Comparison of ENCODE assay signal across 22 cellular contexts in genomic region chr7:22865607-22865970, GRCh38. TPM values are rescaled to one million over a fixed set of nuclear protein-coding genes. Genes with fewer than 3 reads are reported as not detected.
DNase-seq lines count a peak whose midpoint lies in the region; ATAC-seq and TF ChIP-seq lines count a peak whose summit lies in the region.
"Had no signal": no experiment of that assay in that cellular context is flagged by ENCODE, and none has a peak within 500 bp of the region (broad histone marks: within the 10 kb centered on the region; RNA-seq: fewer than 3 reads in every experiment).

No MANE protein-coding gene starts in this region.

- in situ Hi-C loops in ACHN (cut with HindIII; ENCODE audit: low pct_ligation_motif_present, low pct_unique_long_range_greater_than_20kb, low sequenced_read_pairs): no loop called here

- TF ChIP-seq CTCF in GM23338 (conservative IDR thresholded peaks at IDR 0.05; ENCODE audit: low read depth in 2 of 2) (no peak), endodermal cell (conservative IDR thresholded peaks at IDR 0.05) (no peak), osteoblast (IDR thresholded peaks at IDR 0.05; ENCODE audit: extremely low read depth, low read depth, low read length) (no peak), lower leg skin (IDR thresholded peaks at IDR 0.05) (no peak)

- H4K20me1 ChIP-seq in GM23338 (replicated peaks; ENCODE audit: insufficient read depth) (no peaks in the 10 kb centered on the region), osteoblast (ENCODE audit: insufficient read depth, low read length) (no peaks in the 10 kb centered on the region)

- peaks cover 13% of the 10 kb centered on the region for H3K4me1 Mint-ChIP-seq in activated CD4-positive, alpha-beta T cell treated with anti-CD3 and anti-CD28 coated beads for 36 hours
- H3K4me1 Mint-ChIP-seq in GM23338 (peaks cover 16% of the 10 kb centered on the region), endodermal cell (peaks cover 8% of the 10 kb centered on the region)

- H3K4me3 ChIP-seq in GM23338: no peak overlapping the region
- no peak overlapping the region for H3K4me3 ChIP-seq in endodermal cell (ENCODE audit: low read length)
- no peak overlapping the region for H3K4me3 ChIP-seq in osteoblast (ENCODE audit: insufficient read depth, low read length)
- H3K4me3 ChIP-seq in lower leg skin (ENCODE audit: low read depth, poor library complexity, severe bottlenecking): no peak overlapping the region
- H3K4me3 ChIP-seq: PC-9, SJSA1 had no signal

- H3K9ac ChIP-seq in endodermal cell (ENCODE audit: extremely low read depth, low read length, poor library complexity, severe bottlenecking): no peak overlapping the region

- peak; percentile 17 for DNase-seq in activated CD4-positive, alpha-beta T cell treated with anti-CD3 and anti-CD28 coated beads for 36 hours
- DNase-seq in activated CD4-positive, alpha-beta T cell treated with anti-CD3 and anti-CD28 coated beads, Interleukin-2, amount 50 U/mL, for 48 hours: no peak
- DNase-seq in GM23338 (ENCODE audit: low spot score): no peak
- no peak for DNase-seq in endodermal cell
- DNase-seq in osteoblast (ENCODE audit: insufficient read length, low spot score, missing footprints): no peak
- DNase-seq in lower leg skin (ENCODE audit: low spot score in 2 of 2): no peak
- DNase-seq in ACHN: no peak
- no peak for DNase-seq in NCI-H1048 (lab: John Stamatoyannopoulos, UW)
- DNase-seq: activated CD4-positive, alpha-beta T cell treated with anti-CD3 and anti-CD28 coated beads, Interleukin-2, amount 50 U/mL, for 4 hours; activated naive CD4-positive, alpha-beta T cell treated with anti-CD3 and anti-CD28 coated beads, Interleukin-2, amount 10 ng/mL, durations not matched to agents 7 days and 5 days; CD4-positive, CD25-positive, alpha-beta regulatory T cell; cerebellar nuclear complex; GOT3; KBM-7; left colon; MV-4-11; NCI-H187; NCI-H226; PC-9; stimulated activated CD8-positive, alpha-beta memory T cell treated with anti-CD3 and anti-CD28 coated beads, Interleukin-4, amount 100 ng/mL, for 48 hours had no signal

- H3K27ac ChIP-seq in GM23338 (ENCODE audit: low read depth) (peak overlapping the region; percentile 82; the same call in 1 of the 2 replicates), endodermal cell (ENCODE audit: low read depth, low read length) (no peak overlapping the region), osteoblast (ENCODE audit: low read depth, low read length) (peak overlapping the region; percentile 83)
- H3K27ac ChIP-seq: PC-9, SJSA1, VCaP had no signal

- peaks cover 7% of the 10 kb centered on the region for H3K4me1 ChIP-seq in GM23338 (ENCODE audit: insufficient read depth)
- H3K4me1 ChIP-seq in endodermal cell (ENCODE audit: control insufficient read depth, insufficient read depth, low read length): peaks cover 4% of the 10 kb centered on the region
- H3K4me1 ChIP-seq in osteoblast (ENCODE audit: insufficient read depth, low read length): peaks cover 37% of the 10 kb centered on the region
- H3K4me1 ChIP-seq: SJSA1 had no signal

- H3K4me3 Mint-ChIP-seq in activated CD4-positive, alpha-beta T cell treated with anti-CD3 and anti-CD28 coated beads for 36 hours: no peak overlapping the region
- H3K4me3 Mint-ChIP-seq in GM23338 (no peak overlapping the region), endodermal cell (no peak overlapping the region)
- H3K4me3 Mint-ChIP-seq: activated naive CD4-positive, alpha-beta T cell treated with anti-CD3 and anti-CD28 coated beads, Interleukin-2, amount 10 ng/mL, durations not matched to agents 7 days and 5 days; CD4-positive, CD25-positive, alpha-beta regulatory T cell had no signal

- H3K79me2 ChIP-seq in GM23338 (replicated peaks; ENCODE audit: insufficient read depth): no peaks in the 10 kb centered on the region
- no peaks in the 10 kb centered on the region for H3K79me2 ChIP-seq in osteoblast (ENCODE audit: insufficient read depth, low read length)

- no peaks in the 10 kb centered on the region for H3K9me3 Mint-ChIP-seq in activated CD4-positive, alpha-beta T cell treated with anti-CD3 and anti-CD28 coated beads for 36 hours (ENCODE audit: low read depth)
- H3K9me3 Mint-ChIP-seq in GM23338 (no peaks in the 10 kb centered on the region; the same call in 2 of the 3 replicates), endodermal cell (peaks cover 3% of the 10 kb centered on the region)
- H3K9me3 Mint-ChIP-seq: activated naive CD4-positive, alpha-beta T cell treated with anti-CD3 and anti-CD28 coated beads, Interleukin-2, amount 10 ng/mL, durations not matched to agents 7 days and 5 days had no signal

- peaks cover 53% of the 10 kb centered on the region for H3K36me3 Mint-ChIP-seq in activated CD4-positive, alpha-beta T cell treated with anti-CD3 and anti-CD28 coated beads for 36 hours (ENCODE audit: low read depth)
- H3K36me3 Mint-ChIP-seq in GM23338 (ENCODE audit: low read depth) (peaks cover 43% of the 10 kb centered on the region), endodermal cell (ENCODE audit: low read depth) (peaks cover 56% of the 10 kb centered on the region)

- H3K9me3 ChIP-seq in endodermal cell (ENCODE audit: control insufficient read depth, low read length) (no peaks in the 10 kb centered on the region), osteoblast (ENCODE audit: low read depth, low read length) (no peaks in the 10 kb centered on the region)
- H3K9me3 ChIP-seq: SJSA1 had no signal

- H3K9me2 ChIP-seq in GM23338 (ENCODE audit: insufficient read depth): peaks cover 7% of the 10 kb centered on the region; the same call in 1 of the 2 replicates

- no peak for TF ChIP-seq POLR2A in lower leg skin (IDR thresholded peaks at IDR 0.05)

- H3K4me2 ChIP-seq in GM23338: no peak overlapping the region
- no peak overlapping the region for H3K4me2 ChIP-seq in osteoblast (ENCODE audit: insufficient read depth, low read length)
- H3K4me2 ChIP-seq: PC-9 had no signal

- intact Hi-C loops in activated CD4-positive, alpha-beta T cell treated with anti-CD3 and anti-CD28 coated beads for 36 hours (cut with DNase I, micrococcal nuclease): loop anchor here in 1 of 2 experiments (10.0 kb wide), 1 partner anchor 301 kb away; no protein-coding TSS in a partner anchor
- intact Hi-C loops in lower leg skin (cut with DNase I; ENCODE audit: low total_unique reads): no loop called here

- no peak overlapping the region for H2AFZ ChIP-seq in GM23338
- no peak overlapping the region for H2AFZ ChIP-seq in osteoblast (ENCODE audit: low read length)
- H2AFZ ChIP-seq: PC-9 had no signal

- H3K27me3 ChIP-seq in GM23338 (ENCODE audit: insufficient read depth) (no peaks in the 10 kb centered on the region), endodermal cell (ENCODE audit: control insufficient read depth, insufficient read depth, low read length, poor library complexity, severe bottlenecking) (no peaks in the 10 kb centered on the region), osteoblast (ENCODE audit: insufficient read depth, low read length) (no peaks in the 10 kb centered on the region)
- H3K27me3 ChIP-seq: SJSA1 had no signal

- CTCF ChIA-PET in activated CD4-positive, alpha-beta T cell treated with anti-CD3 and anti-CD28 coated beads for 36 hours (lab: Charles Lee): interaction anchor here (1.5 kb wide), 1 partner anchor 25 kb away, joined by 3 read pairs; no protein-coding TSS in a partner anchor

- no peaks in the 10 kb centered on the region for H3K27me3 Mint-ChIP-seq in activated CD4-positive, alpha-beta T cell treated with anti-CD3 and anti-CD28 coated beads for 36 hours
- H3K27me3 Mint-ChIP-seq in GM23338 (ENCODE audit: insufficient read depth, low read depth, poor library complexity): peaks cover 12% of the 10 kb centered on the region
- H3K27me3 Mint-ChIP-seq in endodermal cell (ENCODE audit: insufficient read depth): no peaks in the 10 kb centered on the region
- H3K27me3 Mint-ChIP-seq: activated naive CD4-positive, alpha-beta T cell treated with anti-CD3 and anti-CD28 coated beads, Interleukin-2, amount 10 ng/mL, durations not matched to agents 7 days and 5 days; CD4-positive, CD25-positive, alpha-beta regulatory T cell had no signal

- H3K27ac Mint-ChIP-seq in activated CD4-positive, alpha-beta T cell treated with anti-CD3 and anti-CD28 coated beads for 36 hours: no peak overlapping the region
- H3K27ac Mint-ChIP-seq in GM23338 (no peak overlapping the region; the same call in 1 of the 2 replicates), endodermal cell (peak overlapping the region; percentile 85)

- 60 to 76% methylated on average over 1 to 2 of the region's 2 CpGs for WGBS in endodermal cell (ENCODE audit: insufficient coverage in 1 of 2, insufficient read length in 1 of 2), 2 experiments
- 75 to 82% methylated on average over 2 of the region's 2 CpGs for WGBS in lower leg skin, 2 donors

- POLR2A ChIA-PET in activated CD4-positive, alpha-beta T cell treated with anti-CD3 and anti-CD28 coated beads for 36 hours (lab: Charles Lee): no interaction called here

- H3K36me3 ChIP-seq in GM23338 (ENCODE audit: insufficient read depth): peaks cover 8% of the 10 kb centered on the region; the same call in 1 of the 2 replicates
- H3K36me3 ChIP-seq in endodermal cell (ENCODE audit: control insufficient read depth, insufficient read depth, low read length): peaks cover 13% of the 10 kb centered on the region
- H3K36me3 ChIP-seq in osteoblast (ENCODE audit: insufficient read depth, low read length): peaks cover 20% of the 10 kb centered on the region

- H3F3A ChIP-seq in GM23338 (replicated peaks; ENCODE audit: low read depth): peaks cover 17% of the 10 kb centered on the region

- peak; percentile 46 for ATAC-seq in activated CD4-positive, alpha-beta T cell treated with anti-CD3 and anti-CD28 coated beads for 36 hours
- no peak for ATAC-seq in GM23338
- ATAC-seq: left colon had no signal

TF ChIP-seq in GM23338, 12 proteins besides CTCF, POLR2A, EP300 and RAD21 (continues in another document):
- no peak for TF ChIP-seq NANOG (IDR thresholded peaks at IDR 0.05; ENCODE audit: borderline replicate concordance)
- TF ChIP-seq EZH2phosphoT487 (IDR thresholded peaks at IDR 0.05; ENCODE audit: unreplicated experiment): no peak
- TF ChIP-seq CREB1 (CRISPR knock-in tag; IDR thresholded peaks at IDR 0.05; ENCODE audit: low read depth): no peak

RNA-seq across cellular contexts. Expression of gene TOMM7, which starts 42.9 kb away (rescaled TPM):
- total RNA-seq in activated CD4-positive, alpha-beta T cell treated with anti-CD3 and anti-CD28 coated beads for 36 hours: 100 to 1,000 TPM in 1 of 2 experiments, 10 to 100 TPM in 1; 73.7 to 254 TPM
- 131 and 164 TPM in 2 replicates for total RNA-seq in GM23338 (2014; rRNA removed; shearing (Covaris generic))
- polyA plus RNA-seq in GM23338 (2016; fragmentation: Nextera tagmentation; extraction: Ambion mirVana): 791 and 920 TPM in 2 replicates
- 100 to 1,000 TPM; 335 to 356 TPM for total RNA-seq in endodermal cell
- polyA plus RNA-seq in endodermal cell (2013, experiment 1 of 2): 358 TPM
- polyA plus RNA-seq in endodermal cell (2013, experiment 2 of 2): 283 TPM
- 144 and 197 TPM in 2 replicates for total RNA-seq in osteoblast
- total RNA-seq in lower leg skin: 100 to 1,000 TPM; 144 to 360 (median 193) TPM
